In the genomic region with DNA sequence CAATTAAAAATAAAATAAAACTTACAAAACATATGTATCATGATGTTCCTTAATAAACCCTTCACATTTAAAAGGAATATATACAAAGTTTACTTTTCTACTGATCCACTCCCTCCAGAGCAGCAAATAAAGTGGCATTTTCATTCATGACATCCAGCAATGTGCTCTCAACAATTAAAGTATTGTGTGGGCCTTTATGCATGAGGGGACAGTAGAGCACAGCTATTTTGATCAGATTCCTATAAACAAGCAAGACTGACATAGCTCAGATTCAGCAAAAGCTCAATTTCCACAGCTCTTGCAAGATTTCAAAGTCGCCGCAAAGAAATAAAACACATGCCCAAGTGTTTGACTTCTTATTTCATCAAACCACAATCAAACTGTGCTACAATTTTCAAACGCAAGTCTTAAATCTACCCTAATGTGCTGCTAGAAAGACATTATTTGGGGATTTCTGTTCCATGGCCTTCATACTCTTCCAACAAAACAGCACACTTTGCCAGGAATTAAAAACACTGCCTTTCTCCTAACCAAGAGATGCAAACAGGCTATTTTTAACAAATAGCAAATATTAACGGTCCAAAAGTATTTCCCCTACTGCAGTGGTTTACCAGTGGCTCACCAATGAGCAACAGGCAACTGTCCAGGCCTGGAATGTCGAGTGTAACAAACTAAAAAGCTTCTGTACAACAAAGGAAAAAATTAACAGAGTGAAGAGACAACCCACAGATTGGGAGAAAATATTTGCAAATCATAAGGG, we compare ENCODE assay signal across 18 cellular contexts. TPM values are rescaled to one million over a fixed set of nuclear protein-coding genes. Genes with fewer than 3 reads are reported as not detected.
DNase-seq lines count a peak whose midpoint lies in the region; ATAC-seq, FAIRE-seq and TF ChIP-seq lines count a peak whose summit lies in the region.
"Had no signal": no experiment of that assay in that cellular context is flagged by ENCODE, and none has a peak within 500 bp of the region (broad histone marks: within the 10 kb centered on the region; RNA-seq: fewer than 3 reads in every experiment).

No MANE protein-coding gene starts in this region.

- DNase-seq in EL (peak; percentile 6), astrocyte (ENCODE audit: low read depth) (peak; percentile 23), hepatic stellate cell (ENCODE audit: low spot score) (peak; percentile 10), sciatic nerve (ENCODE audit: low spot score) (no peak), iPS-NIHi7 (ENCODE audit: extremely low spot score) (no peak), NCI-H524 (lab: John Stamatoyannopoulos, UW) (no peak)
- DNase-seq in activated effector memory CD4-positive, alpha-beta T cell treated with anti-CD3 and anti-CD28 coated beads, Interleukin-2, amount 50 U/mL, for 16 hours, result no peak
- no peak for DNase-seq in T-helper 2 cell treated with Interferon-gamma antibody and Interleukin-4, amounts not matched to agents 5 μg/mL and 100 μg/mL, for 36 hours (ENCODE audit: low spot score)
- DNase-seq: activated CD4-positive, alpha-beta T cell treated with anti-CD3 and anti-CD28 coated beads, Interleukin-2, amount 50 U/mL, for 4 hours; erythroblast; left ventricle myocardium inferior; naive thymus-derived CD4-positive, alpha-beta T cell; NCI-H2081; NCI-H524 treated with DMSO at 0.1 percent for 48 hours; OCI-M1; psoas muscle; stomach had no signal

- H2AFZ ChIP-seq in astrocyte (ENCODE audit: low read depth, low read length), result no peak overlapping the region

- no peaks in the 10 kb centered on the region for H3K36me3 ChIP-seq in astrocyte (ENCODE audit: insufficient read depth, low read length)
- H3K36me3 ChIP-seq: left ventricle myocardium inferior had no signal

- FAIRE-seq in astrocyte (lab: Jason Lieb, UNC), result no peak

- H3K36me3 Mint-ChIP-seq in astrocyte (ENCODE audit: low read depth, unreplicated experiment), result no peaks in the 10 kb centered on the region
- peaks cover 13% of the 10 kb centered on the region for H3K36me3 Mint-ChIP-seq in T-helper 2 cell treated with Interferon-gamma antibody and Interleukin-4, amounts not matched to agents 5 μg/mL and 100 μg/mL, for 36 hours (ENCODE audit: low read depth)

- H3K4me2 ChIP-seq in astrocyte (ENCODE audit: low read length), result no peak overlapping the region

- H3K27ac ChIP-seq in astrocyte (ENCODE audit: low read depth, low read length), result no peak overlapping the region
- H3K27ac ChIP-seq: left ventricle myocardium inferior, psoas muscle had no signal

- no peaks in the 10 kb centered on the region for H3K9me3 ChIP-seq in astrocyte (ENCODE audit: insufficient read depth, low read depth, low read length)
- H3K9me3 ChIP-seq: left ventricle myocardium inferior, psoas muscle, stomach had no signal

- no peak overlapping the region for H3K27ac Mint-ChIP-seq in astrocyte (ENCODE audit: unreplicated experiment)
- H3K27ac Mint-ChIP-seq in T-helper 2 cell treated with Interferon-gamma antibody and Interleukin-4, amounts not matched to agents 5 μg/mL and 100 μg/mL, for 36 hours, result no peak overlapping the region
- H3K27ac Mint-ChIP-seq: naive thymus-derived CD4-positive, alpha-beta T cell had no signal

- intact Hi-C loops in sciatic nerve (cut with DNase I), result no loop called here

- H3K4me3 Mint-ChIP-seq in astrocyte (ENCODE audit: unreplicated experiment), result no peak overlapping the region
- H3K4me3 Mint-ChIP-seq in T-helper 2 cell treated with Interferon-gamma antibody and Interleukin-4, amounts not matched to agents 5 μg/mL and 100 μg/mL, for 36 hours, result no peak overlapping the region
- H3K4me3 Mint-ChIP-seq: naive thymus-derived CD4-positive, alpha-beta T cell had no signal

- no peak overlapping the region for H3K4me3 ChIP-seq in astrocyte (ENCODE audit: insufficient read depth, low read depth, low read length)
- H3K4me3 ChIP-seq: left ventricle myocardium inferior, psoas muscle, stomach had no signal

- H3K9ac ChIP-seq in astrocyte (ENCODE audit: low read length), result no peak overlapping the region

- H3K27me3 Mint-ChIP-seq in astrocyte (ENCODE audit: low read depth, unreplicated experiment), result no peaks in the 10 kb centered on the region
- H3K27me3 Mint-ChIP-seq in T-helper 2 cell treated with Interferon-gamma antibody and Interleukin-4, amounts not matched to agents 5 μg/mL and 100 μg/mL, for 36 hours (ENCODE audit: low read depth), result no peaks in the 10 kb centered on the region
- H3K27me3 Mint-ChIP-seq: naive thymus-derived CD4-positive, alpha-beta T cell had no signal

- H3K27me3 ChIP-seq in astrocyte (ENCODE audit: insufficient read depth, low read length), result no peaks in the 10 kb centered on the region
- H3K27me3 ChIP-seq: stomach had no signal

- H3K4me1 ChIP-seq in astrocyte (ENCODE audit: insufficient read depth, low read length), result no peaks in the 10 kb centered on the region
- H3K4me1 ChIP-seq: psoas muscle had no signal

- H3K79me2 ChIP-seq in astrocyte (ENCODE audit: insufficient read depth, low read length), result no peaks in the 10 kb centered on the region

- ATAC-seq in sciatic nerve, result peak; percentile 51
- ATAC-seq: naive thymus-derived CD4-positive, alpha-beta T cell; psoas muscle; SK-N-SH treated with all-trans-retinoic acid at 6 μM for 48 hours had no signal

- no peaks in the 10 kb centered on the region for H3K9me3 Mint-ChIP-seq in astrocyte (ENCODE audit: unreplicated experiment)
- no peaks in the 10 kb centered on the region for H3K9me3 Mint-ChIP-seq in T-helper 2 cell treated with Interferon-gamma antibody and Interleukin-4, amounts not matched to agents 5 μg/mL and 100 μg/mL, for 36 hours

- H3K4me1 Mint-ChIP-seq in astrocyte (ENCODE audit: low read depth, unreplicated experiment), result peaks cover 8% of the 10 kb centered on the region
- peaks cover 9% of the 10 kb centered on the region for H3K4me1 Mint-ChIP-seq in T-helper 2 cell treated with Interferon-gamma antibody and Interleukin-4, amounts not matched to agents 5 μg/mL and 100 μg/mL, for 36 hours (ENCODE audit: low read depth)

- no peak for TF ChIP-seq CTCF in astrocyte (IDR thresholded peaks at IDR 0.05; ENCODE audit: insufficient read depth, low read depth, low read length)

- H4K20me1 ChIP-seq in astrocyte (ENCODE audit: insufficient read depth, low read length), result no peaks in the 10 kb centered on the region

RNA-seq across cellular contexts. Expression of gene MBOAT1, which starts 52.3 kb away (rescaled TPM):
- 4.8 and 6.4 TPM in 2 replicates for total RNA-seq in astrocyte
- total RNA-seq in sciatic nerve, result 37.9 TPM

Comparison
In these comparisons a context has a peak if more than half of its experiments do, and no peak if none do; other contexts are left out.
1. DNase-seq: peak in EL (single experiment), astrocyte (single experiment) and hepatic stellate cell (single experiment); none in sciatic nerve (single experiment), iPS-NIHi7 (single experiment), activated effector memory CD4-positive, alpha-beta T cell treated with anti-CD3 and anti-CD28 coated beads, Interleukin-2, amount 50 U/mL, for 16 hours (single experiment), T-helper 2 cell treated with Interferon-gamma antibody and Interleukin-4, amounts not matched to agents 5 μg/mL and 100 μg/mL, for 36 hours (single experiment) and NCI-H524 (0 of 2).